ENCODE assay signal across 23 cellular contexts in genomic region chr3:37772773-37773291, GRCh38.
DNase-seq lines count a peak whose midpoint lies in the region; ATAC-seq and TF ChIP-seq lines count a peak whose summit lies in the region.
"Had no signal": no experiment of that assay in that cellular context is flagged by ENCODE, and none has a peak within 500 bp of the region (broad histone marks: within the 10 kb centered on the region; RNA-seq: fewer than 3 reads in every experiment).

No MANE protein-coding gene starts in this region.

- no peak overlapping the region; a peak in 1 of 4 replicates for H3K4me3 ChIP-seq in SK-N-SH (ENCODE audit: low read depth in 2 of 2, low read length in 1 of 2)
- H3K4me3 ChIP-seq in SJCRH30: 0 out of 2 replicates have a peak overlapping the region, but pooled peaks have one; percentile 21
- H3K4me3 ChIP-seq in thoracic aorta: no peak overlapping the region
- H3K4me3 ChIP-seq: hepatocyte, upper lobe of left lung had no signal

- no peak for DNase-seq in SK-N-SH
- peak; percentile 38 to 71 for DNase-seq in SJCRH30
- DNase-seq in islet precursor cell: peak; percentile 87
- no peak for DNase-seq in thoracic aorta (ENCODE audit: low spot score)
- DNase-seq in NCI-H187 (lab: John Stamatoyannopoulos, UW): no peak
- DNase-seq: 8988T; activated CD4-positive, alpha-beta T cell treated with anti-CD3 and anti-CD28 coated beads, Interleukin-2, amount 50 U/mL, for 4 hours; activated CD8-positive, alpha-beta memory T cell treated with anti-CD3 and anti-CD28 coated beads, Interleukin-2, amount 50 U/mL, for 48 hours; activated effector memory CD4-positive, alpha-beta T cell treated with Interleukin-2 at 50 U/mL for 16 hours; activated naive CD8-positive, alpha-beta T cell treated with anti-CD3 and anti-CD28 coated beads, Interleukin-2, amount 50 U/mL, for 24 hours; COR-L47; dermis blood vessel endothelial cell; mammary epithelial cell; NCI-H1105 treated with DMSO at 0.1 percent for 48 hours; NCI-H2107; NCI-H510A; NK-92 treated with Interleukin-12 subunit alpha and Interleukin-12 subunit beta, amount 100 ng/mL, for 24 hours; stimulated activated naive B cell treated with anti-CD40 and anti-IgM and Interleukin-4, amounts not matched to agents 10 μg/mL and 1 μg/mL and 100 μg/mL, for 72 hours; upper lobe of left lung had no signal

- H3K9me2 ChIP-seq in SK-N-SH: no peaks in the 10 kb centered on the region

- no peak overlapping the region for H3K4me2 ChIP-seq in SK-N-SH
- H3K4me2 ChIP-seq: hepatocyte had no signal

- H3K27me3 ChIP-seq in SK-N-SH (ENCODE audit: insufficient read depth) (peaks cover 6% of the 10 kb centered on the region; the same call in 1 of the 2 replicates), SJCRH30 (no peaks in the 10 kb centered on the region), thoracic aorta (replicated peaks; ENCODE audit: insufficient read depth) (no peaks in the 10 kb centered on the region)
- H3K27me3 ChIP-seq: hepatocyte, upper lobe of left lung had no signal

- CTCF ChIA-PET in SK-N-SH (lab: Yijun Ruan, JAX): interaction anchor here (1.8 kb wide), 1 partner anchor 293 kb away, joined by 4 read pairs; no protein-coding TSS in a partner anchor

- H3K9ac ChIP-seq in SK-N-SH: no peak overlapping the region

- H3K36me3 ChIP-seq in SK-N-SH (replicated peaks in 1 of 2; ENCODE audit: control insufficient read depth in 1 of 2, insufficient read depth in 2 of 2, low read length in 1 of 2): no peaks in the 10 kb centered on the region
- H3K36me3 ChIP-seq in SJCRH30: no peaks in the 10 kb centered on the region
- peaks cover 4% of the 10 kb centered on the region for H3K36me3 ChIP-seq in thoracic aorta

- H3K27ac ChIP-seq in SK-N-SH (ENCODE audit: low read depth in 2 of 2, low read length in 1 of 2): peak overlapping the region in 1 of 2 experiments; percentile 43; a peak in 2 of 4 replicates
- H3K27ac ChIP-seq in SJCRH30: peak overlapping the region; percentile 61
- H3K27ac ChIP-seq in thoracic aorta: peak overlapping the region; percentile 67 to 72
- H3K27ac ChIP-seq: hepatocyte, upper lobe of left lung had no signal

- H4K20me1 ChIP-seq in SK-N-SH (ENCODE audit: insufficient read depth): no peaks in the 10 kb centered on the region

- ATAC-seq in SK-N-SH treated with all-trans-retinoic acid at 6 μM for 48 hours: no peak
- no peak for ATAC-seq in thoracic aorta (ENCODE audit: insufficient number of reproducible peaks, low FRiP score, low read depth)
- no peak for ATAC-seq in HG02852 (IDR thresholded peaks at IDR 0.05; ENCODE audit: unreplicated experiment)
- ATAC-seq in HG02642 (IDR thresholded peaks at IDR 0.05; ENCODE audit: poor library complexity, unreplicated experiment): no peak
- ATAC-seq: activated naive CD8-positive, alpha-beta T cell treated with anti-CD3 and anti-CD28 coated beads, Interleukin-2, amount 50 U/mL, for 24 hours; stimulated activated naive B cell treated with anti-CD40 and anti-IgM and Interleukin-4, amounts not matched to agents 10 μg/mL and 1 μg/mL and 100 μg/mL, for 72 hours had no signal

- H3K9me3 ChIP-seq in SK-N-SH (no peaks in the 10 kb centered on the region), SJCRH30 (replicated peaks) (no peaks in the 10 kb centered on the region), thoracic aorta (no peaks in the 10 kb centered on the region)

- H3K4me1 ChIP-seq in SK-N-SH (ENCODE audit: control insufficient read depth in 1 of 2, insufficient read depth in 2 of 2, low read depth in 1 of 2, low read length in 1 of 2) (peaks cover 0 to 42% of the 10 kb centered on the region in 2 experiments; a peak in 2 of 4 replicates), SJCRH30 (no peaks in the 10 kb centered on the region), thoracic aorta (ENCODE audit: control insufficient read depth in 1 of 2, low read depth in 2 of 2) (peaks cover 22 to 58% of the 10 kb centered on the region in 2 donors)

- TF ChIP-seq EP300 in SK-N-SH (IDR thresholded peaks at IDR 0.05; ENCODE audit: borderline replicate concordance in 1 of 2, low read depth in 1 of 2, low read length in 1 of 2): no peak

- H2AFZ ChIP-seq in SK-N-SH (ENCODE audit: low read depth): no peak overlapping the region
- H2AFZ ChIP-seq: hepatocyte had no signal

- TF ChIP-seq CTCF in SK-N-SH (IDR thresholded peaks at IDR 0.05) (no peak), thoracic aorta (IDR thresholded peaks at IDR 0.05) (no peak)

- no peaks in the 10 kb centered on the region for H3K79me2 ChIP-seq in SK-N-SH (ENCODE audit: insufficient read depth)
- H3K79me2 ChIP-seq: hepatocyte had no signal

- no peaks in the 10 kb centered on the region for H3F3A ChIP-seq in SK-N-SH (replicated peaks; ENCODE audit: insufficient read depth)

- 67% methylated on average over 11 of the region's 11 CpGs for WGBS in SK-N-SH (ENCODE audit: low lambda C conversion rate)

- TF ChIP-seq RAD21 in SK-N-SH (IDR thresholded peaks at IDR 0.05; ENCODE audit: low read length): no peak

- POLR2A ChIA-PET in SK-N-SH (lab: Yijun Ruan, JAX): no interaction called here

TF ChIP-seq in SK-N-SH treated with all-trans-retinoic acid at 6 μM for 48 hours, 23 proteins besides CTCF, POLR2A, EP300 and RAD21:
- TF ChIP-seq CSDC2 (CRISPR knock-in tag; IDR thresholded peaks at IDR 0.05) (no peak), PPARA (CRISPR knock-in tag; IDR thresholded peaks at IDR 0.05; ENCODE audit: borderline replicate concordance) (no peak), ZNF70 (CRISPR knock-in tag; IDR thresholded peaks at IDR 0.05) (0 out of 2 replicates have a peak, but pooled peaks have one; percentile 20)

TF ChIP-seq in SK-N-SH, 30 proteins besides CTCF, POLR2A, EP300 and RAD21:
- TF ChIP-seq YY1 (IDR thresholded peaks at IDR 0.05; ENCODE audit: low read depth): no peak
- TF ChIP-seq SMC3 (IDR thresholded peaks at IDR 0.05; ENCODE audit: low read depth, low read length): no peak
- TF ChIP-seq ZBTB33 (IDR thresholded peaks at IDR 0.05; ENCODE audit: borderline replicate concordance, low read depth): no peak
- no peak for TF ChIP-seq IRF3 (IDR thresholded peaks at IDR 0.05; ENCODE audit: low read depth, low read length)
- TF ChIP-seq NRF1 (IDR thresholded peaks at IDR 0.05; ENCODE audit: low read depth, low read length): no peak

Comparison
In these comparisons a context has a peak if more than half of its experiments do, and no peak if none do; other contexts are left out.
1. DNase-seq: peak in SJCRH30 (2 of 2) and islet precursor cell (single experiment); none in SK-N-SH (single experiment), thoracic aorta (single experiment) and NCI-H187 (0 of 2).